Comparison of ENCODE assay signal across 13 cellular contexts in the genomic region with DNA sequence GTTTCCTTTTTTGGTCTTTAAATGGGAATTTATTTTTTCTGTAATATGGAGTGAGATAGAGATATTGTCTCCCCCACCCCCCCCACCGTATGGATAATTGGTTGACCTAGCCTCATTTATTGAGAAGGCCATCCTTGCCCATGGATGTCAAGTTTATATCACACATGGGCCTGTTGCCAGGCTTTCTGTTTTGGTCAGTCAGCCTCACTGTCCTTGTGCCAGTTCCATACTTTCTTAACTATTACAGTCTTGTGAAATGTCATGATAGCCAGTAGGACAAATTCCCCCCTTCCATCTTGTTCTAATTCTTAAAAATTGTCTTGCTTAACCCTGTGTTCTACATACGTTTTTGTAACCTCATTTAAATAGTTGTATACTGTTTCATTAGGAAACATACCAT.
"Had no signal": no experiment of that assay in that cellular context is flagged by ENCODE, and none has a peak within 500 bp of the region (broad histone marks: within the 10 kb centered on the region; RNA-seq: fewer than 3 reads in every experiment).

No MANE protein-coding gene starts in this region.

- H3K27ac Mint-ChIP-seq: activated CD4-positive, alpha-beta T cell treated with anti-CD3 and anti-CD28 coated beads, Interleukin-2, amount 10 ng/mL, durations not matched to agents 24 days and 14 days; activated naive CD4-positive, alpha-beta T cell treated with anti-CD3 and anti-CD28 coated beads, Interleukin-2, amount 10 ng/mL, durations not matched to agents 7 days and 5 days had no signal

- H3K9me3 Mint-ChIP-seq: activated naive CD4-positive, alpha-beta T cell treated with anti-CD3 and anti-CD28 coated beads, Interleukin-2, amount 10 ng/mL, durations not matched to agents 7 days and 5 days; neural crest cell had no signal

- H3K9ac ChIP-seq: SK-N-SH had no signal

- H3K27ac ChIP-seq: vagina had no signal

- H3K27me3 Mint-ChIP-seq: activated CD4-positive, alpha-beta T cell treated with anti-CD3 and anti-CD28 coated beads, Interleukin-2, amount 10 ng/mL, durations not matched to agents 24 days and 14 days; activated naive CD4-positive, alpha-beta T cell treated with anti-CD3 and anti-CD28 coated beads, Interleukin-2, amount 10 ng/mL, durations not matched to agents 7 days and 5 days had no signal

- H3K9me3 ChIP-seq: SK-N-SH, vagina had no signal

- H3K27me3 ChIP-seq: vagina had no signal

- H3K4me3 Mint-ChIP-seq: activated CD4-positive, alpha-beta T cell treated with anti-CD3 and anti-CD28 coated beads, Interleukin-2, amount 10 ng/mL, durations not matched to agents 24 days and 14 days; activated naive CD4-positive, alpha-beta T cell treated with anti-CD3 and anti-CD28 coated beads, Interleukin-2, amount 10 ng/mL, durations not matched to agents 7 days and 5 days; neural crest cell had no signal

- H3K4me1 ChIP-seq: vagina had no signal

- H3K4me3 ChIP-seq: vagina had no signal

- H3K36me3 ChIP-seq: vagina had no signal

- H3K4me1 Mint-ChIP-seq: neural crest cell had no signal

- DNase-seq: activated CD4-positive, alpha-beta T cell treated with anti-CD3 and anti-CD28 coated beads, Interleukin-2, amount 10 ng/mL, durations not matched to agents 24 days and 14 days; activated CD4-positive, CD25-positive, alpha-beta regulatory T cell; activated effector memory CD4-positive, alpha-beta T cell treated with Interleukin-2 at 50 U/mL for 16 hours; activated naive CD4-positive, alpha-beta T cell treated with anti-CD3 and anti-CD28 coated beads, Interleukin-2, amount 10 ng/mL, durations not matched to agents 7 days and 5 days; amniotic stem cell; left ventricle myocardium superior; SK-N-SH; stimulated activated CD4-positive, alpha-beta T cell treated with anti-CD3 and anti-CD28 coated beads, Interleukin-2, amount 100 ng/mL, for 24 hours; stimulated activated naive CD8-positive, alpha-beta T cell treated with anti-CD3 and anti-CD28 coated beads, Interleukin-15, Interleukin-2, amounts not matched to agents 100 U/mL and 50 U/mL, for 24 hours; T-helper 9 cell; trophoblast cell had no signal

- ATAC-seq: left ventricle myocardium superior had no signal
